In genomic region chr6:98921038-98921437, GRCh38 we compare ENCODE assay signal across 11 cellular contexts. TPM values are rescaled to one million over a fixed set of nuclear protein-coding genes. Genes with fewer than 3 reads are reported as not detected.
DNase-seq lines count a peak whose midpoint lies in the region; ATAC-seq and TF ChIP-seq lines count a peak whose summit lies in the region.
"Had no signal": no experiment of that assay in that cellular context is flagged by ENCODE, and none has a peak within 500 bp of the region (broad histone marks: within the 10 kb centered on the region; RNA-seq: fewer than 3 reads in every experiment).

No MANE protein-coding gene starts in this region.

- H3K27ac Mint-ChIP-seq in progenitor cell of endocrine pancreas (no peak overlapping the region), Calu3 (ENCODE audit: unreplicated experiment) (no peak overlapping the region)
- no peak overlapping the region for H3K27ac Mint-ChIP-seq in activated CD4-positive, alpha-beta memory T cell treated with anti-CD3 and anti-CD28 coated beads for 36 hours

- H3K4me1 Mint-ChIP-seq in progenitor cell of endocrine pancreas (ENCODE audit: low read depth), result no peaks in the 10 kb centered on the region
- peaks cover 17% of the 10 kb centered on the region for H3K4me1 Mint-ChIP-seq in activated CD4-positive, alpha-beta memory T cell treated with anti-CD3 and anti-CD28 coated beads for 36 hours (ENCODE audit: low read depth)
- H3K4me1 Mint-ChIP-seq in Calu3 (ENCODE audit: low read depth, unreplicated experiment), result peaks cover 5% of the 10 kb centered on the region
- H3K4me1 Mint-ChIP-seq: neural crest cell had no signal

- no peaks in the 10 kb centered on the region for H3K27me3 Mint-ChIP-seq in progenitor cell of endocrine pancreas
- no peaks in the 10 kb centered on the region for H3K27me3 Mint-ChIP-seq in activated CD4-positive, alpha-beta memory T cell treated with anti-CD3 and anti-CD28 coated beads for 36 hours
- H3K27me3 Mint-ChIP-seq in Calu3 (ENCODE audit: unreplicated experiment), result no peaks in the 10 kb centered on the region

- no peaks in the 10 kb centered on the region for H3K9me3 Mint-ChIP-seq in progenitor cell of endocrine pancreas (ENCODE audit: low read depth)
- no peaks in the 10 kb centered on the region for H3K9me3 Mint-ChIP-seq in activated CD4-positive, alpha-beta memory T cell treated with anti-CD3 and anti-CD28 coated beads for 36 hours
- H3K9me3 Mint-ChIP-seq in Calu3 (ENCODE audit: low read depth, unreplicated experiment), result no peaks in the 10 kb centered on the region
- H3K9me3 Mint-ChIP-seq: neural crest cell had no signal

- POLR2A ChIA-PET in activated CD4-positive, alpha-beta memory T cell treated with anti-CD3 and anti-CD28 coated beads for 36 hours (lab: Charles Lee), result no interaction called here

- ATAC-seq in GM18498 (IDR thresholded peaks at IDR 0.05; ENCODE audit: unreplicated experiment) (peak; percentile 92), GM19463 (IDR thresholded peaks at IDR 0.05; ENCODE audit: unreplicated experiment) (peak; percentile 85), HG02943 (IDR thresholded peaks at IDR 0.05; ENCODE audit: low read depth, unreplicated experiment) (peak; percentile 76)

- no peak overlapping the region for H3K4me3 Mint-ChIP-seq in progenitor cell of endocrine pancreas (ENCODE audit: low read depth)
- no peak overlapping the region for H3K4me3 Mint-ChIP-seq in activated CD4-positive, alpha-beta memory T cell treated with anti-CD3 and anti-CD28 coated beads for 36 hours
- no peak overlapping the region for H3K4me3 Mint-ChIP-seq in Calu3 (ENCODE audit: low read depth, unreplicated experiment)
- H3K4me3 Mint-ChIP-seq: neural crest cell had no signal

- H3K36me3 Mint-ChIP-seq in progenitor cell of endocrine pancreas (ENCODE audit: insufficient read depth) (peaks cover 6% of the 10 kb centered on the region), Calu3 (ENCODE audit: insufficient read depth, unreplicated experiment) (no peaks in the 10 kb centered on the region)
- peaks cover 43% of the 10 kb centered on the region for H3K36me3 Mint-ChIP-seq in activated CD4-positive, alpha-beta memory T cell treated with anti-CD3 and anti-CD28 coated beads for 36 hours

- CTCF ChIA-PET in activated CD4-positive, alpha-beta memory T cell treated with anti-CD3 and anti-CD28 coated beads for 36 hours (lab: Charles Lee), result no interaction called here
- CTCF ChIA-PET in Calu3 (lab: Charles Lee), result no interaction called here

- DNase-seq in M059J (ENCODE audit: low read depth), result peak; percentile 2
- no peak for DNase-seq in progenitor cell of endocrine pancreas (ENCODE audit: low spot score, unreplicated experiment)
- no peak for DNase-seq in activated CD4-positive, alpha-beta memory T cell treated with anti-CD3 and anti-CD28 coated beads for 36 hours
- DNase-seq in Calu3, result no peak
- no peak for DNase-seq in HuH-7.5 (ENCODE audit: low spot score)
- DNase-seq: erythroblast, NCI-H446 had no signal

- BruUV-seq in Calu3 (replicated peaks; lab: Mats Ljungman, UMichigan), result no TSS peak

- intact Hi-C loops in activated CD4-positive, alpha-beta memory T cell treated with anti-CD3 and anti-CD28 coated beads for 36 hours (cut with micrococcal nuclease), result no loop called here
- intact Hi-C loops in Calu3 (cut with micrococcal nuclease; ENCODE audit: unreplicated experiment), result no loop called here

- TF ChIP-seq CTCF in progenitor cell of endocrine pancreas (IDR thresholded peaks at IDR 0.05; ENCODE audit: unreplicated experiment), result no peak
- TF ChIP-seq CTCF in Calu3 (IDR thresholded peaks at IDR 0.05; ENCODE audit: unreplicated experiment), result no peak

RNA-seq across cellular contexts. Expression of gene FBXL4, which starts 26.7 kb away (rescaled TPM):
- 8.8 and 9.6 TPM in 2 replicates for total RNA-seq in M059J (2014; rRNA removed; shearing (Covaris generic))
- total RNA-seq in progenitor cell of endocrine pancreas (18.0 and 18.3 TPM in 2 replicates), Calu3 (2022) (11.5 and 13.1 TPM in 2 replicates)
- total RNA-seq in activated CD4-positive, alpha-beta memory T cell treated with anti-CD3 and anti-CD28 coated beads for 36 hours, result 10 to 100 TPM; 13.8 TPM
